In genomic region chr10:33899578-33900531, GRCh38 we compare ENCODE assay signal across 1 cellular context.
TF ChIP-seq lines count a peak whose summit lies in the region.

No MANE protein-coding gene starts in this region.

TF ChIP-seq in HepG2, 621 proteins besides CTCF, POLR2A, EP300 and RAD21 (continued from another document and continues in another):
- no peak for TF ChIP-seq NR0B2 (CRISPR knock-in tag; IDR thresholded peaks at IDR 0.05)
- no peak for TF ChIP-seq ZBTB26 (CRISPR knock-in tag; IDR thresholded peaks at IDR 0.05; ENCODE audit: borderline replicate concordance)
- no peak for TF ChIP-seq NFKBIZ (CRISPR knock-in tag; IDR thresholded peaks at IDR 0.05)
- TF ChIP-seq SNAPC4 (CRISPR knock-in tag; IDR thresholded peaks at IDR 0.05), result no peak
- no peak for TF ChIP-seq MNT (IDR thresholded peaks at IDR 0.05)
- TF ChIP-seq ZNF761 (CRISPR knock-in tag; conservative IDR thresholded peaks at IDR 0.05), result no peak
- TF ChIP-seq IKZF4 (CRISPR knock-in tag; IDR thresholded peaks at IDR 0.05; ENCODE audit: borderline replicate concordance, low read depth, not compliant biosample characterization), result no peak
- TF ChIP-seq SMYD3 (CRISPR knock-in tag; IDR thresholded peaks at IDR 0.05), result no peak
- TF ChIP-seq SOX5 (CRISPR knock-in tag; IDR thresholded peaks at IDR 0.05; ENCODE audit: borderline replicate concordance), result peak; percentile 24; the same call in 1 of the 2 replicates
- TF ChIP-seq GATAD2A (CRISPR knock-in tag; IDR thresholded peaks at IDR 0.05), result 0 out of 2 replicates have a peak, but pooled peaks have one; percentile 32
- no peak for TF ChIP-seq ZNF274 (CRISPR knock-in tag; IDR thresholded peaks at IDR 0.05)
- TF ChIP-seq CHCHD3 (CRISPR knock-in tag; IDR thresholded peaks at IDR 0.05), result no peak
- TF ChIP-seq ZMYM4 (CRISPR knock-in tag; IDR thresholded peaks at IDR 0.05), result peak; percentile 29; the same call in 1 of the 2 replicates
- TF ChIP-seq SNAI1 (CRISPR knock-in tag; IDR thresholded peaks at IDR 0.05; ENCODE audit: borderline replicate concordance), result no peak
- no peak for TF ChIP-seq ZNF543 (CRISPR knock-in tag; IDR thresholded peaks at IDR 0.05)
- no peak for TF ChIP-seq PHF21A (CRISPR knock-in tag; IDR thresholded peaks at IDR 0.05)
- TF ChIP-seq ZBTB7B (CRISPR knock-in tag; IDR thresholded peaks at IDR 0.05), result no peak
- TF ChIP-seq ZBTB42 (CRISPR knock-in tag; IDR thresholded peaks at IDR 0.05), result no peak
- TF ChIP-seq NR2C2 (CRISPR knock-in tag; IDR thresholded peaks at IDR 0.05; ENCODE audit: borderline replicate concordance), result no peak
- no peak for TF ChIP-seq ZNF772 (CRISPR knock-in tag; IDR thresholded peaks at IDR 0.05)
- TF ChIP-seq ZNF768 (CRISPR knock-in tag; IDR thresholded peaks at IDR 0.05), result no peak
- no peak for TF ChIP-seq MIER3 (CRISPR knock-in tag; IDR thresholded peaks at IDR 0.05; ENCODE audit: borderline replicate concordance)
- TF ChIP-seq ATRX (CRISPR knock-in tag; IDR thresholded peaks at IDR 0.05; ENCODE audit: borderline replicate concordance), result no peak
- no peak for TF ChIP-seq SALL2 (CRISPR knock-in tag; IDR thresholded peaks at IDR 0.05)
- TF ChIP-seq ZNF513 (CRISPR knock-in tag; conservative IDR thresholded peaks at IDR 0.05), result no peak
- no peak for TF ChIP-seq HINFP (CRISPR knock-in tag; IDR thresholded peaks at IDR 0.05; ENCODE audit: low read depth)
- no peak for TF ChIP-seq GTF3A (CRISPR knock-in tag; conservative IDR thresholded peaks at IDR 0.05)
- TF ChIP-seq ZNF614 (CRISPR knock-in tag; IDR thresholded peaks at IDR 0.05; ENCODE audit: borderline replicate concordance), result no peak
- no peak for TF ChIP-seq ATF2 (CRISPR knock-in tag; IDR thresholded peaks at IDR 0.05)
- no peak for TF ChIP-seq HOXA5 (CRISPR knock-in tag; IDR thresholded peaks at IDR 0.05)
- no peak for TF ChIP-seq ZNF784 (CRISPR knock-in tag; IDR thresholded peaks at IDR 0.05; ENCODE audit: borderline replicate concordance)
- TF ChIP-seq NCOA5 (CRISPR knock-in tag; IDR thresholded peaks at IDR 0.05), result no peak
- no peak for TF ChIP-seq ZMAT5 (CRISPR knock-in tag; IDR thresholded peaks at IDR 0.05; ENCODE audit: borderline replicate concordance, low read depth)
- 0 out of 2 replicates have a peak, but pooled peaks have one; percentile 38 for TF ChIP-seq TBX2 (CRISPR knock-in tag; IDR thresholded peaks at IDR 0.05; ENCODE audit: borderline replicate concordance)
- TF ChIP-seq THYN1 (CRISPR knock-in tag; IDR thresholded peaks at IDR 0.05; ENCODE audit: borderline replicate concordance, low read depth), result no peak
- no peak for TF ChIP-seq SOX6 (IDR thresholded peaks at IDR 0.05)
- peak; percentile 32; the same call in 1 of the 2 replicates for TF ChIP-seq SOX6 (CRISPR knock-in tag; IDR thresholded peaks at IDR 0.05)
- 0 out of 2 replicates have a peak, but pooled peaks have one; percentile 20 for TF ChIP-seq HDAC2 (CRISPR knock-in tag; IDR thresholded peaks at IDR 0.05)
- TF ChIP-seq KDM1A (CRISPR knock-in tag; IDR thresholded peaks at IDR 0.05), result 0 out of 2 replicates have a peak, but pooled peaks have one; percentile 28
- no peak for TF ChIP-seq NFAT5 (CRISPR knock-in tag; IDR thresholded peaks at IDR 0.05)
- TF ChIP-seq MTERF4 (CRISPR knock-in tag; IDR thresholded peaks at IDR 0.05), result no peak
- TF ChIP-seq ZNF143 (CRISPR knock-in tag; IDR thresholded peaks at IDR 0.05), result no peak
- peak; percentile 25; the same call in 1 of the 2 replicates for TF ChIP-seq RARA (CRISPR knock-in tag; IDR thresholded peaks at IDR 0.05)
- TF ChIP-seq ZNF577 (CRISPR knock-in tag; IDR thresholded peaks at IDR 0.05; ENCODE audit: borderline replicate concordance, low read depth), result no peak
